In genomic region chr7:32518534-32519140, GRCh38 we compare ENCODE assay signal across 11 cellular contexts. TPM values are rescaled to one million over a fixed set of nuclear protein-coding genes. Genes with fewer than 3 reads are reported as not detected.
DNase-seq lines count a peak whose midpoint lies in the region; ATAC-seq and TF ChIP-seq lines count a peak whose summit lies in the region.
"Had no signal": no experiment of that assay in that cellular context is flagged by ENCODE, and none has a peak within 500 bp of the region (broad histone marks: within the 10 kb centered on the region; RNA-seq: fewer than 3 reads in every experiment).

No MANE protein-coding gene starts in this region.

- H3K36me3 ChIP-seq in mesenchymal stem cell (ENCODE audit: control insufficient read depth in 1 of 2, insufficient read depth in 2 of 2, low read depth in 1 of 2, low read length in 2 of 2) = peaks cover 11 to 19% of the 10 kb centered on the region in 2 experiments

- H3K27ac Mint-ChIP-seq in stimulated activated naive CD8-positive, alpha-beta T cell treated with anti-CD3 and anti-CD28 coated beads, Interleukin-15, amount 100 ng/mL, for 72 hours = no peak overlapping the region

- H2BK15ac ChIP-seq in mesenchymal stem cell (ENCODE audit: low read depth, poor library complexity, severe bottlenecking) = no peak overlapping the region

- no peak overlapping the region for H3K4me3 Mint-ChIP-seq in stimulated activated naive CD8-positive, alpha-beta T cell treated with anti-CD3 and anti-CD28 coated beads, Interleukin-15, amount 100 ng/mL, for 72 hours

- DNase-seq in NCI-H1694 (lab: John Stamatoyannopoulos, UW) (peak; percentile 12), NCI-H1694 treated with DMSO at 0.1 percent for 48 hours (lab: John Stamatoyannopoulos, UW) (no peak), NB4 (ENCODE audit: low read depth) (peak; percentile 80), astrocyte of the spinal cord (ENCODE audit: low read depth, low spot score) (peak; percentile 76), mesenchymal stem cell (peak; percentile 62), DMS79 (lab: John Stamatoyannopoulos, UW) (no peak), NCI-H446 (lab: John Stamatoyannopoulos, UW) (no peak)
- DNase-seq in stimulated activated naive CD8-positive, alpha-beta T cell treated with anti-CD3 and anti-CD28 coated beads, Interleukin-15, amount 100 ng/mL, for 72 hours = no peak
- DNase-seq: GF-D8; stimulated activated CD4-positive, alpha-beta T cell treated with anti-CD3 and anti-CD28 coated beads, Interleukin-12 subunit alpha, Interleukin-12 subunit beta, amount 100 ng/mL, for 4 hours; stimulated activated CD8-positive, alpha-beta memory T cell treated with anti-CD3 and anti-CD28 coated beads, Interleukin-4, amount 100 ng/mL, for 48 hours had no signal

- H4K91ac ChIP-seq in mesenchymal stem cell (ENCODE audit: low read length) = no peak overlapping the region

- no peak overlapping the region for H4K8ac ChIP-seq in mesenchymal stem cell (ENCODE audit: low read length)

- H3K4me2 ChIP-seq in mesenchymal stem cell (ENCODE audit: low read length, poor library complexity, severe bottlenecking) = no peak overlapping the region

- H2BK5ac ChIP-seq in mesenchymal stem cell (ENCODE audit: low read depth, low read length, poor library complexity, severe bottlenecking) = no peak overlapping the region

- no peak overlapping the region for H3K18ac ChIP-seq in mesenchymal stem cell (ENCODE audit: low read depth in 1 of 2, low read length in 2 of 2)

- TF ChIP-seq CTCF in NB4 (IDR thresholded peaks at IDR 0.05; ENCODE audit: low read depth, low read length) (no peak), astrocyte of the spinal cord (IDR thresholded peaks at IDR 0.05; ENCODE audit: low read depth, low read length) (no peak)

- H3K4me1 ChIP-seq in mesenchymal stem cell (ENCODE audit: control insufficient read depth, insufficient read depth, low read depth, low read length) = peaks cover 2% of the 10 kb centered on the region

- H2AFZ ChIP-seq in mesenchymal stem cell (ENCODE audit: low read depth, low read length) = no peak overlapping the region

- WGBS in mesenchymal stem cell = 100% methylated on average over 1 of the region's 2 CpGs

- no peak overlapping the region for H2BK120ac ChIP-seq in mesenchymal stem cell (ENCODE audit: low read depth, low read length)

- no peak overlapping the region for H3K9ac ChIP-seq in mesenchymal stem cell (ENCODE audit: low read length)

- no peak for ATAC-seq in stimulated activated naive CD8-positive, alpha-beta T cell treated with anti-CD3 and anti-CD28 coated beads, Interleukin-15, amount 100 ng/mL, for 72 hours

- H2AK5ac ChIP-seq in mesenchymal stem cell (ENCODE audit: low read length, severe bottlenecking) = no peak overlapping the region

- no peak overlapping the region for H3K27ac ChIP-seq in mesenchymal stem cell (ENCODE audit: low read length, poor library complexity, severe bottlenecking)

- H3K9me3 ChIP-seq in mesenchymal stem cell (ENCODE audit: control insufficient read depth, low read length) = peaks cover 27% of the 10 kb centered on the region

- H3K4me1 Mint-ChIP-seq in stimulated activated naive CD8-positive, alpha-beta T cell treated with anti-CD3 and anti-CD28 coated beads, Interleukin-15, amount 100 ng/mL, for 72 hours = peaks cover 45% of the 10 kb centered on the region

- H3K4me3 ChIP-seq in NB4 (ENCODE audit: low read depth, low read length) (no peak overlapping the region), astrocyte of the spinal cord (ENCODE audit: low read depth, low read length) (no peak overlapping the region), mesenchymal stem cell (ENCODE audit: insufficient read depth in 1 of 2, low read depth in 1 of 2, low read length in 2 of 2) (no peak overlapping the region)

- no peak for TF ChIP-seq POLR2A in NB4 (IDR thresholded peaks at IDR 0.05; ENCODE audit: extremely low read depth, insufficient read length)

- H3K9me3 Mint-ChIP-seq in stimulated activated naive CD8-positive, alpha-beta T cell treated with anti-CD3 and anti-CD28 coated beads, Interleukin-15, amount 100 ng/mL, for 72 hours = peaks cover 19 to 33% of the 10 kb centered on the region in 2 donors

- in situ Hi-C loops in astrocyte of the spinal cord (cut with HindIII; ENCODE audit: low sequenced_read_pairs) = no loop called here

- no peak overlapping the region for H3K23ac ChIP-seq in mesenchymal stem cell (ENCODE audit: low read length in 2 of 2)

- H3K27me3 ChIP-seq in mesenchymal stem cell (ENCODE audit: control insufficient read depth in 1 of 2, insufficient read depth in 1 of 2, low read length in 2 of 2) = no peaks in the 10 kb centered on the region

- no peak overlapping the region for H2BK12ac ChIP-seq in mesenchymal stem cell (ENCODE audit: low read length in 2 of 2)

- no peaks in the 10 kb centered on the region for H3K27me3 Mint-ChIP-seq in stimulated activated naive CD8-positive, alpha-beta T cell treated with anti-CD3 and anti-CD28 coated beads, Interleukin-15, amount 100 ng/mL, for 72 hours

- no peak overlapping the region for H3K4ac ChIP-seq in mesenchymal stem cell (ENCODE audit: low read depth in 1 of 2, low read length in 2 of 2)

- no peak overlapping the region for H3K14ac ChIP-seq in mesenchymal stem cell (ENCODE audit: low read length in 2 of 2)

- H3K79me1 ChIP-seq in mesenchymal stem cell (replicated peaks; ENCODE audit: low read length, poor library complexity, severe bottlenecking) = peaks cover 19% of the 10 kb centered on the region

RNA-seq across cellular contexts. Expression of gene AVL9, which starts 23.3 kb away (rescaled TPM):
- 11.4 TPM for polyA plus RNA-seq in mesenchymal stem cell (2013, experiment 1 of 2)
- polyA plus RNA-seq in mesenchymal stem cell (2013, experiment 2 of 2) = 12.5 TPM

RNA-seq across cellular contexts. Expression of gene LSM5, which starts 28.5 kb away (rescaled TPM):
- 67.9 TPM for polyA plus RNA-seq in mesenchymal stem cell (2013, experiment 1 of 2)
- polyA plus RNA-seq in mesenchymal stem cell (2013, experiment 2 of 2) = 76.5 TPM

Comparison
In these comparisons a context has a peak if more than half of its experiments do, and no peak if none do; other contexts are left out.
1. DNase-seq: peak in NCI-H1694 (single experiment), NB4 (single experiment), astrocyte of the spinal cord (single experiment) and mesenchymal stem cell (single experiment); none in NCI-H1694 treated with DMSO at 0.1 percent for 48 hours (single experiment), stimulated activated naive CD8-positive, alpha-beta T cell treated with anti-CD3 and anti-CD28 coated beads, Interleukin-15, amount 100 ng/mL, for 72 hours (0 of 2), DMS79 (single experiment) and NCI-H446 (0 of 2).